In the genomic region with DNA sequence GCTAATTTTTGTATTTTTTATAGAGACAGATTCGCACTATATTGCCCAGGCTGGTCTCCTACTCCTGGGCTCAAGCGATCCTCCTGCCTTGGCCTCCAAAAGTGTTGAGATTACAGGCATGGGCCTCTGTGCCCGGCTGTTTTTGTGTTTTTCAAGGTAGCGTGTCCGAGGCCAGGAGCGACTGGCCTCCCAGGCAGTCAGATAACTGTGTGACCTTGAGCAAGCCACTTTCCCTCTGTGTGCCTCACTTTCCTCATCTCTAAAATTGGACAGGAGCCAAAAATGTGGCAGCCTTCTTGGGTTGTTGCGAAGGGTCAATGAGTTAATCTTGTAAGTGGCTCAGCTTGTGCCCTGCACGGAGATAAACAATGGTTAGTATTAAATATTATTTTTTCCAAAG, we compare ENCODE assay signal across 10 cellular contexts. TPM values are rescaled to one million over a fixed set of nuclear protein-coding genes. Genes with fewer than 3 reads are reported as not detected.
DNase-seq lines count a peak whose midpoint lies in the region; ATAC-seq and TF ChIP-seq lines count a peak whose summit lies in the region.
"Had no signal": no experiment of that assay in that cellular context is flagged by ENCODE, and none has a peak within 500 bp of the region (broad histone marks: within the 10 kb centered on the region; RNA-seq: fewer than 3 reads in every experiment).

No MANE protein-coding gene starts in this region.

- peak overlapping the region; percentile 91; the same call in 1 of the 2 replicates for H3K4me2 ChIP-seq in PC-3 (ENCODE audit: low read length)

- H3K36me3 Mint-ChIP-seq in T-helper 2 cell treated with Interferon-gamma antibody and Interleukin-4, amounts not matched to agents 5 μg/mL and 100 μg/mL, for 36 hours (ENCODE audit: low read depth): peaks cover 39% of the 10 kb centered on the region
- H3K36me3 Mint-ChIP-seq in glutamatergic neuron (ENCODE audit: unreplicated experiment) (no peaks in the 10 kb centered on the region), endodermal cell (ENCODE audit: low read depth) (peaks cover 6% of the 10 kb centered on the region)

- BruUV-seq in PC-3 (replicated peaks; lab: Mats Ljungman, UMichigan): no TSS peak

- no peaks in the 10 kb centered on the region for H3K36me3 ChIP-seq in PC-3 (ENCODE audit: low read depth, low read length)
- no peaks in the 10 kb centered on the region for H3K36me3 ChIP-seq in esophagus (ENCODE audit: control insufficient read depth in 2 of 2, insufficient read depth in 2 of 2, low read length in 1 of 2)
- no peaks in the 10 kb centered on the region for H3K36me3 ChIP-seq in endodermal cell (ENCODE audit: control insufficient read depth, insufficient read depth, low read length)

- intact Hi-C loops in PC-3 (cut with micrococcal nuclease): no loop called here

- H3K27ac Mint-ChIP-seq in T-helper 2 cell treated with Interferon-gamma antibody and Interleukin-4, amounts not matched to agents 5 μg/mL and 100 μg/mL, for 36 hours: peak overlapping the region; percentile 98
- peak overlapping the region; percentile 90 to 91 for H3K27ac Mint-ChIP-seq in stimulated activated naive CD8-positive, alpha-beta T cell treated with anti-CD3 and anti-CD28 coated beads, Interleukin-15, amount 100 ng/mL, for 72 hours
- H3K27ac Mint-ChIP-seq in glutamatergic neuron (ENCODE audit: unreplicated experiment) (no peak overlapping the region), endodermal cell (no peak overlapping the region)

- H3K4me3 ChIP-seq in PC-3 (ENCODE audit: low read length) (0 out of 2 replicates have a peak overlapping the region, but pooled peaks have one; percentile 14), esophagus (ENCODE audit: low read depth in 1 of 2, low read length in 2 of 2) (no peak overlapping the region), endodermal cell (ENCODE audit: low read length) (no peak overlapping the region)

- CTCF ChIA-PET in PC-3 (lab: Charles Lee): no interaction called here

- H3K4me1 ChIP-seq in PC-3 (ENCODE audit: insufficient read depth, low read length) (peaks cover 9% of the 10 kb centered on the region), esophagus (ENCODE audit: control insufficient read depth in 2 of 2, insufficient read depth in 2 of 2, low read length in 1 of 2) (peaks cover 0 to 3% of the 10 kb centered on the region in 2 donors), endodermal cell (ENCODE audit: control insufficient read depth, insufficient read depth, low read length) (no peaks in the 10 kb centered on the region)

- H3K4me3 Mint-ChIP-seq in T-helper 2 cell treated with Interferon-gamma antibody and Interleukin-4, amounts not matched to agents 5 μg/mL and 100 μg/mL, for 36 hours: peak overlapping the region; percentile 99
- H3K4me3 Mint-ChIP-seq in stimulated activated naive CD8-positive, alpha-beta T cell treated with anti-CD3 and anti-CD28 coated beads, Interleukin-15, amount 100 ng/mL, for 72 hours: peak overlapping the region; percentile 99 to 100
- no peak overlapping the region for H3K4me3 Mint-ChIP-seq in glutamatergic neuron (ENCODE audit: unreplicated experiment)
- no peak overlapping the region for H3K4me3 Mint-ChIP-seq in endodermal cell

- H3K9me2 ChIP-seq in PC-3 (replicated peaks; ENCODE audit: low read length): no peaks in the 10 kb centered on the region

- no peaks in the 10 kb centered on the region for H3K27me3 Mint-ChIP-seq in T-helper 2 cell treated with Interferon-gamma antibody and Interleukin-4, amounts not matched to agents 5 μg/mL and 100 μg/mL, for 36 hours (ENCODE audit: low read depth)
- no peaks in the 10 kb centered on the region for H3K27me3 Mint-ChIP-seq in stimulated activated naive CD8-positive, alpha-beta T cell treated with anti-CD3 and anti-CD28 coated beads, Interleukin-15, amount 100 ng/mL, for 72 hours
- H3K27me3 Mint-ChIP-seq in glutamatergic neuron (ENCODE audit: unreplicated experiment) (peaks cover 3% of the 10 kb centered on the region), endodermal cell (ENCODE audit: insufficient read depth) (no peaks in the 10 kb centered on the region)

- no peak overlapping the region for H2AFZ ChIP-seq in PC-3 (ENCODE audit: low read length)

- 0 out of 2 replicates have a peak, but pooled peaks cover 4% of the 10 kb centered on the region for H4K20me1 ChIP-seq in PC-3 (ENCODE audit: low read length)

- DNase-seq in T-helper 2 cell treated with Interferon-gamma antibody and Interleukin-4, amounts not matched to agents 5 μg/mL and 100 μg/mL, for 36 hours (ENCODE audit: low spot score): no peak
- DNase-seq in T-helper 2 cell (no peak), PC-3 (no peak), glutamatergic neuron (no peak), iPS-NIHi11 (ENCODE audit: low spot score) (no peak), endodermal cell (no peak)
- no peak for DNase-seq in stimulated activated naive CD8-positive, alpha-beta T cell treated with anti-CD3 and anti-CD28 coated beads, Interleukin-15, amount 100 ng/mL, for 72 hours
- DNase-seq: effector CD4-positive, alpha-beta T cell; kidney had no signal

- TF ChIP-seq CTCF in PC-3 (conservative IDR thresholded peaks at IDR 0.05; ENCODE audit: low read depth, low read length): no peak
- TF ChIP-seq CTCF in glutamatergic neuron (IDR thresholded peaks at IDR 0.05; ENCODE audit: partially characterized antibody, unreplicated experiment): no peak
- no peak for TF ChIP-seq CTCF in endodermal cell (conservative IDR thresholded peaks at IDR 0.05)

- POLR2A ChIA-PET in PC-3 (lab: Charles Lee; ENCODE audit: unreplicated experiment): interaction anchor here (0.6 kb wide), 1 partner anchor 23 kb away, joined by 3 read pairs; no protein-coding TSS in a partner anchor

- H3K9ac ChIP-seq in PC-3 (ENCODE audit: low read length) (no peak overlapping the region), endodermal cell (ENCODE audit: extremely low read depth, low read length, poor library complexity, severe bottlenecking) (no peak overlapping the region)

- H3K79me2 ChIP-seq in PC-3 (ENCODE audit: low read length): peaks cover 72% of the 10 kb centered on the region

- 79 to 81% methylated on average over 8 of the region's 8 CpGs for WGBS in esophagus, 2 donors
- 96 to 98% methylated on average over 5 to 8 of the region's 8 CpGs for WGBS in endodermal cell (ENCODE audit: insufficient coverage in 1 of 2, insufficient read length in 1 of 2), 2 experiments

- no peaks in the 10 kb centered on the region for H3F3A ChIP-seq in PC-3 (ENCODE audit: low read length, unreplicated experiment)

- H3K27ac ChIP-seq in PC-3 (ENCODE audit: low read length): no peak overlapping the region
- H3K27ac ChIP-seq in esophagus (ENCODE audit: low read depth in 2 of 2, low read length in 1 of 2): peak overlapping the region; percentile 50 to 82
- H3K27ac ChIP-seq in endodermal cell (ENCODE audit: low read depth, low read length): no peak overlapping the region

- no peak for ATAC-seq in PC-3
- ATAC-seq in stimulated activated naive CD8-positive, alpha-beta T cell treated with anti-CD3 and anti-CD28 coated beads, Interleukin-15, amount 100 ng/mL, for 72 hours: no peak

- no peaks in the 10 kb centered on the region for H3K9me3 ChIP-seq in PC-3 (ENCODE audit: low read length)
- H3K9me3 ChIP-seq in esophagus (ENCODE audit: control insufficient read depth in 2 of 2, insufficient read depth in 1 of 2, low read depth in 1 of 2, low read length in 1 of 2): no peaks in the 10 kb centered on the region
- no peaks in the 10 kb centered on the region for H3K9me3 ChIP-seq in endodermal cell (ENCODE audit: control insufficient read depth, low read length)

- peaks cover 50% of the 10 kb centered on the region for H3K4me1 Mint-ChIP-seq in T-helper 2 cell treated with Interferon-gamma antibody and Interleukin-4, amounts not matched to agents 5 μg/mL and 100 μg/mL, for 36 hours (ENCODE audit: low read depth)
- H3K4me1 Mint-ChIP-seq in stimulated activated naive CD8-positive, alpha-beta T cell treated with anti-CD3 and anti-CD28 coated beads, Interleukin-15, amount 100 ng/mL, for 72 hours: peaks cover 70% of the 10 kb centered on the region
- H3K4me1 Mint-ChIP-seq in glutamatergic neuron (ENCODE audit: low read depth, unreplicated experiment) (peaks cover 5% of the 10 kb centered on the region), endodermal cell (peaks cover 21% of the 10 kb centered on the region)

- H3K9me3 Mint-ChIP-seq in T-helper 2 cell treated with Interferon-gamma antibody and Interleukin-4, amounts not matched to agents 5 μg/mL and 100 μg/mL, for 36 hours: no peaks in the 10 kb centered on the region
- no peaks in the 10 kb centered on the region for H3K9me3 Mint-ChIP-seq in stimulated activated naive CD8-positive, alpha-beta T cell treated with anti-CD3 and anti-CD28 coated beads, Interleukin-15, amount 100 ng/mL, for 72 hours
- H3K9me3 Mint-ChIP-seq in glutamatergic neuron (ENCODE audit: unreplicated experiment) (peaks cover 4% of the 10 kb centered on the region), endodermal cell (no peaks in the 10 kb centered on the region)

- no peaks in the 10 kb centered on the region for H3K27me3 ChIP-seq in PC-3 (ENCODE audit: low read length)
- H3K27me3 ChIP-seq in esophagus (ENCODE audit: control insufficient read depth in 1 of 2, insufficient read depth in 2 of 2, low read length in 2 of 2): no peaks in the 10 kb centered on the region
- no peaks in the 10 kb centered on the region for H3K27me3 ChIP-seq in endodermal cell (ENCODE audit: control insufficient read depth, insufficient read depth, low read length, poor library complexity, severe bottlenecking)

RNA-seq across cellular contexts. Expression of gene ABCC1, which starts 2.4 kb away (rescaled TPM):
- 16.1 and 29.0 TPM in 2 replicates for total RNA-seq in PC-3 (2014; rRNA removed)
- polyA plus RNA-seq in esophagus: 10 to 100 TPM; 14.8 to 21.8 TPM
- total RNA-seq in glutamatergic neuron (ENCODE audit: unreplicated experiment): 29.9 TPM
- total RNA-seq in endodermal cell: 10 to 100 TPM; 47.1 to 51.2 TPM
- polyA plus RNA-seq in endodermal cell (2013, experiment 1 of 2): 32.4 TPM
- polyA plus RNA-seq in endodermal cell (2013, experiment 2 of 2): 31.2 TPM

Comparison
In these comparisons a context has a peak if more than half of its experiments do, and no peak if none do; other contexts are left out.
1. H3K27ac Mint-ChIP-seq: peak in T-helper 2 cell treated with Interferon-gamma antibody and Interleukin-4, amounts not matched to agents 5 μg/mL and 100 μg/mL, for 36 hours (single experiment) and stimulated activated naive CD8-positive, alpha-beta T cell treated with anti-CD3 and anti-CD28 coated beads, Interleukin-15, amount 100 ng/mL, for 72 hours (2 of 2); none in glutamatergic neuron (single experiment) and endodermal cell (single experiment).
2. H3K4me3 Mint-ChIP-seq: peak in T-helper 2 cell treated with Interferon-gamma antibody and Interleukin-4, amounts not matched to agents 5 μg/mL and 100 μg/mL, for 36 hours (single experiment) and stimulated activated naive CD8-positive, alpha-beta T cell treated with anti-CD3 and anti-CD28 coated beads, Interleukin-15, amount 100 ng/mL, for 72 hours (2 of 2); none in glutamatergic neuron (single experiment) and endodermal cell (single experiment).
3. H3K27ac ChIP-seq: peak in esophagus (2 of 2); none in PC-3 (single experiment) and endodermal cell (single experiment).